8 cellular contexts compared by ENCODE assay signal in genomic region chr1:41495171-41495948, GRCh38. TPM values are rescaled to one million over a fixed set of nuclear protein-coding genes. Genes with fewer than 3 reads are reported as not detected.
DNase-seq lines count a peak whose midpoint lies in the region; ATAC-seq, FAIRE-seq and TF ChIP-seq lines count a peak whose summit lies in the region.

No MANE protein-coding gene starts in this region.

- no peaks in the 10 kb centered on the region for H3K9me2 ChIP-seq in Loucy (replicated peaks; ENCODE audit: low read depth, low read length)

- H2AFZ ChIP-seq in Loucy (ENCODE audit: low read length) (peak overlapping the region; percentile 42), astrocyte (ENCODE audit: low read depth, low read length) (peak overlapping the region; percentile 59)

- no peak for FAIRE-seq in astrocyte (lab: Jason Lieb, UNC)

- no peaks in the 10 kb centered on the region for H3K27me3 ChIP-seq in Loucy (ENCODE audit: insufficient read depth, low read length, poor library complexity, severe bottlenecking)
- no peaks in the 10 kb centered on the region for H3K27me3 ChIP-seq in astrocyte (ENCODE audit: insufficient read depth, low read length)
- no peaks in the 10 kb centered on the region for H3K27me3 ChIP-seq in layer of hippocampus (ENCODE audit: control insufficient read depth, insufficient read depth, low read length)
- H3K27me3 ChIP-seq in upper lobe of right lung = no peaks in the 10 kb centered on the region

- no peaks in the 10 kb centered on the region for H3F3A ChIP-seq in Loucy (ENCODE audit: low read depth)

- H3K36me3 ChIP-seq in Loucy (ENCODE audit: insufficient read depth, low read length) (no peaks in the 10 kb centered on the region), astrocyte (ENCODE audit: insufficient read depth, low read length) (no peaks in the 10 kb centered on the region), upper lobe of right lung (no peaks in the 10 kb centered on the region)

- peak; percentile 52 for DNase-seq in EL
- DNase-seq in astrocyte (ENCODE audit: low read depth) = no peak
- DNase-seq in upper lobe of right lung = no peak
- DNase-seq in cerebellum (ENCODE audit: low spot score) = no peak

- peak; percentile 51 for TF ChIP-seq CTCF in Loucy (conservative IDR thresholded peaks at IDR 0.05; ENCODE audit: low read length)
- peak; percentile 27 for TF ChIP-seq CTCF in astrocyte (IDR thresholded peaks at IDR 0.05; ENCODE audit: insufficient read depth, low read depth, low read length)
- TF ChIP-seq CTCF in upper lobe of right lung (IDR thresholded peaks at IDR 0.05) = no peak

- intact Hi-C loops in upper lobe of right lung (cut with DNase I) = no loop called here

- H3K9ac ChIP-seq in Loucy (ENCODE audit: low read depth, low read length, poor library complexity, severe bottlenecking) (no peak overlapping the region), astrocyte (ENCODE audit: low read length) (peak overlapping the region; percentile 80)

- H3K27ac Mint-ChIP-seq in astrocyte (ENCODE audit: unreplicated experiment) = peak overlapping the region; percentile 91

- H3K27me3 Mint-ChIP-seq in astrocyte (ENCODE audit: low read depth, unreplicated experiment) = no peaks in the 10 kb centered on the region

- peaks cover 20% of the 10 kb centered on the region for H3K4me1 Mint-ChIP-seq in astrocyte (ENCODE audit: low read depth, unreplicated experiment)

- H3K4me3 Mint-ChIP-seq in astrocyte (ENCODE audit: unreplicated experiment) = no peak overlapping the region

- H3K9me3 Mint-ChIP-seq in astrocyte (ENCODE audit: unreplicated experiment) = peaks cover 2% of the 10 kb centered on the region

- H3K27ac ChIP-seq in astrocyte (ENCODE audit: low read depth, low read length) (peak overlapping the region; percentile 28), layer of hippocampus (ENCODE audit: low read depth, low read length) (peak overlapping the region; percentile 70), upper lobe of right lung (peak overlapping the region; percentile 80)

- H3K4me2 ChIP-seq in Loucy (ENCODE audit: low read depth, low read length, poor library complexity, severe bottlenecking) = peak overlapping the region; percentile 61
- peak overlapping the region; percentile 76 for H3K4me2 ChIP-seq in astrocyte (ENCODE audit: low read length)

- ATAC-seq in upper lobe of right lung (no peak), GM19452 (IDR thresholded peaks at IDR 0.05; ENCODE audit: unreplicated experiment) (no peak), HG02970 (IDR thresholded peaks at IDR 0.05; ENCODE audit: low FRiP score, unreplicated experiment) (no peak)

- H4K20me1 ChIP-seq in Loucy (ENCODE audit: insufficient read depth, low read length, poor library complexity, severe bottlenecking) (no peaks in the 10 kb centered on the region), astrocyte (ENCODE audit: insufficient read depth, low read length) (no peaks in the 10 kb centered on the region)

- no peaks in the 10 kb centered on the region for H3K4me1 ChIP-seq in Loucy (ENCODE audit: insufficient read depth, low read length, poor library complexity, severe bottlenecking)
- H3K4me1 ChIP-seq in astrocyte (ENCODE audit: insufficient read depth, low read length) = peaks cover 52% of the 10 kb centered on the region
- peaks cover 47% of the 10 kb centered on the region for H3K4me1 ChIP-seq in upper lobe of right lung

- no peaks in the 10 kb centered on the region for H3K9me3 ChIP-seq in Loucy (ENCODE audit: insufficient read depth, low read depth, low read length)
- H3K9me3 ChIP-seq in astrocyte (ENCODE audit: insufficient read depth, low read depth, low read length) = no peaks in the 10 kb centered on the region
- H3K9me3 ChIP-seq in upper lobe of right lung = no peaks in the 10 kb centered on the region

- H3K4me3 ChIP-seq in Loucy (ENCODE audit: low read length, poor library complexity, severe bottlenecking) (peak overlapping the region; percentile 62), astrocyte (ENCODE audit: insufficient read depth, low read depth, low read length) (peak overlapping the region; percentile 9), upper lobe of right lung (peak overlapping the region; percentile 36)

- H3K79me2 ChIP-seq in Loucy (ENCODE audit: insufficient read depth, low read length) (no peaks in the 10 kb centered on the region), astrocyte (ENCODE audit: insufficient read depth, low read length) (no peaks in the 10 kb centered on the region)

- no peaks in the 10 kb centered on the region for H3K36me3 Mint-ChIP-seq in astrocyte (ENCODE audit: low read depth, unreplicated experiment)

RNA-seq across cellular contexts. Expression of gene EDN2, which starts 10.9 kb away (rescaled TPM):
- total RNA-seq in astrocyte (0.45 TPM in 1 of 2 replicates, not detected in the other), upper lobe of right lung (not detected), cerebellum (not detected)

Comparison
In these comparisons a context has a peak if more than half of its experiments do, and no peak if none do; other contexts are left out.
1. H3K4me3 ChIP-seq: peak in every context shown above with its lines; median percentile 62 in Loucy; 36 in upper lobe of right lung; 9 in astrocyte.
2. H3K27ac ChIP-seq: peak in every context shown above with its lines; median percentile 80 in upper lobe of right lung; 70 in layer of hippocampus; 28 in astrocyte.